9 cellular contexts compared by ENCODE assay signal in genomic region chr15:78033864-78034263, GRCh38. TPM values are rescaled to one million over a fixed set of nuclear protein-coding genes. Genes with fewer than 3 reads are reported as not detected.
A peak's percentile ranks its signal among the peaks of the same experiment; 100 is the strongest.
DNase-seq lines count a peak whose midpoint lies in the region; ATAC-seq and TF ChIP-seq lines count a peak whose summit lies in the region.
"Had no signal": no experiment of that assay in that cellular context is flagged by ENCODE, and none has a peak within 500 bp of the region (broad histone marks: within the 10 kb centered on the region; RNA-seq: fewer than 3 reads in every experiment).

No MANE protein-coding gene starts in this region.

- no peaks in the 10 kb centered on the region for H3K9me3 ChIP-seq in BLaER1

- H3K9ac ChIP-seq in BLaER1: no peak overlapping the region

- ATAC-seq in HG03432 (IDR thresholded peaks at IDR 0.05; ENCODE audit: unreplicated experiment) (peak; percentile 16), HG03469 (IDR thresholded peaks at IDR 0.05; ENCODE audit: unreplicated experiment) (no peak)

- H3K4me1 ChIP-seq in BLaER1: peaks cover 71% of the 10 kb centered on the region

- no peak overlapping the region for H3K4me3 ChIP-seq in BLaER1
- no peak overlapping the region for H3K4me3 ChIP-seq in fibroblast of pulmonary artery (replicated peaks; ENCODE audit: low read depth, low read length)

- DNase-seq in fibroblast of pulmonary artery (ENCODE audit: low read depth) (peak; percentile 33), H4 (ENCODE audit: low spot score) (no peak), D341Med (ENCODE audit: low spot score) (no peak), NK-92 (lab: John Stamatoyannopoulos, UW; ENCODE audit: unreplicated experiment) (no peak)

- H3K27ac ChIP-seq in BLaER1: no peak overlapping the region
- H3K27ac ChIP-seq in VCaP: peak overlapping the region; percentile 68
- H3K27ac ChIP-seq: C4-2B had no signal

- peaks cover 24% of the 10 kb centered on the region for H3K36me3 ChIP-seq in BLaER1

- H3K4me2 ChIP-seq in BLaER1: peak overlapping the region; percentile 73

- TF ChIP-seq CTCF in VCaP (conservative IDR thresholded peaks at IDR 0.05) (no peak), fibroblast of pulmonary artery (IDR thresholded peaks at IDR 0.05; ENCODE audit: low read length, missing control alignments) (no peak)

- H4K20me1 ChIP-seq in BLaER1: no peaks in the 10 kb centered on the region

- H3K27me3 ChIP-seq in BLaER1: no peaks in the 10 kb centered on the region

RNA-seq across cellular contexts. Expression of gene TBC1D2B, which starts 43.6 kb away (rescaled TPM):
- total RNA-seq in H4 (2014; rRNA removed; shearing (Covaris generic)): 12.3 and 13.8 TPM in 2 replicates

RNA-seq across cellular contexts. Expression of gene SH2D7, which starts 58.5 kb away (rescaled TPM):
- not detected in 2 replicates for total RNA-seq in H4 (2014; rRNA removed; shearing (Covaris generic))
